11 cellular contexts compared by ENCODE assay signal in genomic region chrX:148133099-148133725, GRCh38.
A peak's percentile ranks its signal among the peaks of the same experiment; 100 is the strongest.
DNase-seq lines count a peak whose midpoint lies in the region; ATAC-seq and TF ChIP-seq lines count a peak whose summit lies in the region.
"Had no signal": no experiment of that assay in that cellular context is flagged by ENCODE, and none has a peak within 500 bp of the region (broad histone marks: within the 10 kb centered on the region; RNA-seq: fewer than 3 reads in every experiment).

No MANE protein-coding gene starts in this region.

- intact Hi-C loops in CD4-positive, alpha-beta T cell (cut with DNase I, micrococcal nuclease), result loop anchor here (1.0 to 2.0 kb wide), 3 partner anchors 1154 to 1338 kb away; no protein-coding TSS in a partner anchor

- no peak for TF ChIP-seq POLR2A in GM18505 (IDR thresholded peaks at IDR 0.05; ENCODE audit: borderline replicate concordance, extremely low read depth, insufficient read depth, insufficient read length)

- no peak for DNase-seq in CD4-positive, alpha-beta T cell
- DNase-seq in HT1080 (ENCODE audit: low read depth) (peak; percentile 1), SK-MEL-5 (ENCODE audit: low read depth, low spot score) (peak; percentile 16), kidney tubule cell (ENCODE audit: low spot score) (peak; percentile 9), mesenteric fat pad (ENCODE audit: low spot score) (no peak)
- no peak for DNase-seq in central memory CD4-positive, alpha-beta T cell
- DNase-seq: activated CD4-positive, alpha-beta T cell treated with anti-CD3 and anti-CD28 coated beads, Interleukin-2, amount 50 U/mL, for 48 hours; adrenal gland; stimulated activated CD4-positive, alpha-beta T cell treated with anti-CD3 and anti-CD28 coated beads, Interleukin-15, amount 100 ng/mL, for 24 hours had no signal

- no peaks in the 10 kb centered on the region for H3K36me3 Mint-ChIP-seq in CD4-positive, alpha-beta T cell (ENCODE audit: low read depth)

- no peaks in the 10 kb centered on the region for H3K9me3 Mint-ChIP-seq in CD4-positive, alpha-beta T cell

- no peaks in the 10 kb centered on the region for H3K27me3 ChIP-seq in CD4-positive, alpha-beta T cell (ENCODE audit: control insufficient read depth, insufficient read depth, low read length)
- H3K27me3 ChIP-seq: adrenal gland had no signal

- TF ChIP-seq CTCF in CD4-positive, alpha-beta T cell (IDR thresholded peaks at IDR 0.05), result peak; percentile 46

- H3K4me3 Mint-ChIP-seq in CD4-positive, alpha-beta T cell, result no peak overlapping the region

- POLR2A ChIA-PET in CD4-positive, alpha-beta T cell (lab: Charles Lee), result no interaction called here

- H3K9me3 ChIP-seq in CD4-positive, alpha-beta T cell (ENCODE audit: control insufficient read depth, low read length), result no peaks in the 10 kb centered on the region
- H3K9me3 ChIP-seq: adrenal gland had no signal

- no peak for ATAC-seq in CD4-positive, alpha-beta T cell (ENCODE audit: poor library complexity)
- ATAC-seq in HG03432 (IDR thresholded peaks at IDR 0.05; ENCODE audit: unreplicated experiment), result no peak
- no peak for ATAC-seq in GM18505 (IDR thresholded peaks at IDR 0.05; ENCODE audit: unreplicated experiment)

- in situ Hi-C loops in SK-MEL-5 (cut with HindIII; ENCODE audit: low pct_unique_long_range_greater_than_20kb, low sequenced_read_pairs), result no loop called here

- CTCF ChIA-PET in CD4-positive, alpha-beta T cell (lab: Charles Lee), result interaction anchor here (1.3 kb wide), 1 partner anchor 1338 kb away, joined by 3 read pairs; no protein-coding TSS in a partner anchor

- no peaks in the 10 kb centered on the region for H3K27me3 Mint-ChIP-seq in CD4-positive, alpha-beta T cell

- no peak overlapping the region for H3K27ac ChIP-seq in CD4-positive, alpha-beta T cell (ENCODE audit: low read depth, low read length)
- H3K27ac ChIP-seq: adrenal gland had no signal

- H3K27ac Mint-ChIP-seq in CD4-positive, alpha-beta T cell, result no peak overlapping the region

- H3K4me1 Mint-ChIP-seq in CD4-positive, alpha-beta T cell (ENCODE audit: low read depth), result peaks cover 5% of the 10 kb centered on the region

Comparison
In these comparisons a context has a peak if more than half of its experiments do, and no peak if none do; other contexts are left out.
1. DNase-seq: peak in HT1080 (single experiment), SK-MEL-5 (single experiment) and kidney tubule cell (single experiment); none in CD4-positive, alpha-beta T cell (0 of 10), central memory CD4-positive, alpha-beta T cell (single experiment) and mesenteric fat pad (single experiment).